8 cellular contexts compared by ENCODE assay signal in genomic region chrX:130028196-130028595, GRCh38. TPM values are rescaled to one million over a fixed set of nuclear protein-coding genes. Genes with fewer than 3 reads are reported as not detected.
DNase-seq lines count a peak whose midpoint lies in the region; ATAC-seq and TF ChIP-seq lines count a peak whose summit lies in the region.

No MANE protein-coding gene starts in this region.

- TF ChIP-seq CTCF in GM06990 (IDR thresholded peaks at IDR 0.05; ENCODE audit: insufficient read depth, low read length, poor library complexity, severe bottlenecking) (peak; percentile 88), NB4 (IDR thresholded peaks at IDR 0.05; ENCODE audit: low read depth, low read length) (peak; percentile 24), fibroblast of the aortic adventitia (IDR thresholded peaks at IDR 0.05; ENCODE audit: insufficient read depth, low read length) (peak; percentile 78), prostate gland (IDR thresholded peaks at IDR 0.05) (peak; percentile 43 to 63 (median 46))

- H3K4me3 ChIP-seq in GM06990 (replicated peaks; ENCODE audit: low read depth, low read length) (no peak overlapping the region), NB4 (ENCODE audit: low read depth, low read length) (no peak overlapping the region), fibroblast of the aortic adventitia (ENCODE audit: low read depth, low read length) (no peak overlapping the region), prostate gland (no peak overlapping the region)

- DNase-seq in GM06990 (ENCODE audit: extremely low read depth, insufficient read length) (no peak), NB4 (ENCODE audit: low read depth) (peak; percentile 49), activated T-cell treated with anti-CD3 and anti-CD28 coated beads for 24 hours (ENCODE audit: low read depth) (peak; percentile 1), fibroblast of the aortic adventitia (ENCODE audit: low read depth) (peak; percentile 66), prostate gland (ENCODE audit: low spot score) (peak; percentile 5)

- H3K27ac ChIP-seq in prostate gland = no peak overlapping the region

- TF ChIP-seq POLR2A in NB4 (IDR thresholded peaks at IDR 0.05; ENCODE audit: extremely low read depth, insufficient read length) (no peak), prostate gland (IDR thresholded peaks at IDR 0.05) (no peak)

- H3K9me3 ChIP-seq in prostate gland = no peaks in the 10 kb centered on the region

- 63% methylated on average over 5 of the region's 5 CpGs for WGBS in prostate gland

- no peaks in the 10 kb centered on the region for H3K4me1 ChIP-seq in prostate gland (replicated peaks)

- H3K27me3 ChIP-seq in GM06990 (replicated peaks; ENCODE audit: control insufficient read depth, insufficient read depth, low read length) (no peaks in the 10 kb centered on the region), prostate gland (replicated peaks; ENCODE audit: insufficient read depth) (no peaks in the 10 kb centered on the region)

- intact Hi-C loops in prostate gland (cut with DNase I) = no loop called here

- no peak for ATAC-seq in HG03025 (IDR thresholded peaks at IDR 0.05; ENCODE audit: low FRiP score, unreplicated experiment)
- ATAC-seq in GM18868 (IDR thresholded peaks at IDR 0.05; ENCODE audit: unreplicated experiment) = no peak
- no peak for ATAC-seq in HG03175 (IDR thresholded peaks at IDR 0.05; ENCODE audit: unreplicated experiment)

- H3K36me3 ChIP-seq in GM06990 (ENCODE audit: control insufficient read depth, insufficient read depth, low read length) = no peaks in the 10 kb centered on the region
- H3K36me3 ChIP-seq in prostate gland = no peaks in the 10 kb centered on the region

RNA-seq across cellular contexts. Expression of gene BCORL1, which starts 45.8 kb away (rescaled TPM):
- total RNA-seq in fibroblast of the aortic adventitia (ENCODE audit: low replicate concordance) (0.49 and 1.9 TPM in 2 replicates), prostate gland (10 to 100 TPM in 1 of 2 donors, 1 to 10 TPM in 1; 4.4 to 25.2 TPM)

Comparison
In these comparisons a context has a peak if more than half of its experiments do, and no peak if none do; other contexts are left out.
1. CTCF ChIP-seq: peak in every context shown above with its lines; median percentile 88 in GM06990; 78 in fibroblast of the aortic adventitia; 46 in prostate gland; 24 in NB4.